In the genomic region with DNA sequence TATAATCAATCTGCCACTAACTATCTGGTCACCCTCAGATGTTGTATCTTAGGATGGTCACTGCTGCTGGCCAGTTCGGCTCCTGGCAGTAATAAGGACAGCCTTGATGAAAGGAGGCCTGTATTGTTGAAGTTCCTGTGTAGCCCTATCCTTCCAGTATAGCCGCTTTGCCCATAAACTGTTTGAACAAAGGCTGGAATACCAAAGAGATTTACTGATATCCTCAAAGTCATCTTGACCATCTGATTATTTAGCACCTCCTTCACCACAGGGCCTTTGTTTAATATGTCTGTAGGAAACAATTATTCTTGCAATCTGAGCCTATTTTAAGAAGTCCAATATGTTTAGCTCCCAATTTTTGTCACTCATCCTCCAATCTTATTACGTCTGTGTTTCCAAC, we compare ENCODE assay signal across 22 cellular contexts.
DNase-seq lines count a peak whose midpoint lies in the region; ATAC-seq, FAIRE-seq and TF ChIP-seq lines count a peak whose summit lies in the region.
"Had no signal": no experiment of that assay in that cellular context is flagged by ENCODE, and none has a peak within 500 bp of the region (broad histone marks: within the 10 kb centered on the region; RNA-seq: fewer than 3 reads in every experiment).

No MANE protein-coding gene starts in this region.

- in situ Hi-C loops in HAP-1 (cut with MboI; ENCODE audit: low sequenced_read_pairs), result no loop called here
- in situ Hi-C loops in GM12878 (cut with MboI), result no loop called here

- SMC1A ChIA-PET in GM12878 (lab: Charles Lee; ENCODE audit: uncharacterized antibody, unreplicated experiment), result interaction anchor here (1.4 kb wide), 1 partner anchor 23 kb away, joined by 4 read pairs; no protein-coding TSS in a partner anchor

- no peaks in the 10 kb centered on the region for H3K79me2 ChIP-seq in GM12878 (ENCODE audit: control insufficient read depth, insufficient read depth, low read length)

- H3K4me1 ChIP-seq in A549 (no peaks in the 10 kb centered on the region), HAP-1 (peaks cover 34% of the 10 kb centered on the region), GM12878 (ENCODE audit: control insufficient read depth, insufficient read depth, low read length) (no peaks in the 10 kb centered on the region)

- no peak overlapping the region for H3K9ac ChIP-seq in GM12878 (ENCODE audit: control insufficient read depth, insufficient read depth, low read length)

- no peak overlapping the region for H3K4me3 ChIP-seq in A549
- no peak overlapping the region for H3K4me3 ChIP-seq in HAP-1
- H3K4me3 ChIP-seq in GM12878, result no peak overlapping the region

- no peak overlapping the region for H3K4me2 ChIP-seq in A549
- H3K4me2 ChIP-seq in GM12878 (ENCODE audit: control insufficient read depth, insufficient read depth), result no peak overlapping the region

- no peak overlapping the region for H3K27ac ChIP-seq in A549
- no peak overlapping the region for H3K27ac ChIP-seq in GM12878 (ENCODE audit: control insufficient read depth, insufficient read depth)
- H3K27ac ChIP-seq: 22Rv1 had no signal

- H2AFZ ChIP-seq in GM12878 (ENCODE audit: control insufficient read depth, low read depth, low read length), result no peak overlapping the region

- FAIRE-seq in A549 (lab: Jason Lieb, UNC), result peak; percentile 56
- no peak for FAIRE-seq in GM12878 (lab: Jason Lieb, UNC)
- FAIRE-seq: A204.1, GM12892, GM19239 had no signal

- ATAC-seq in A549 (no peak), GM12878 (no peak), GM18868 (IDR thresholded peaks at IDR 0.05; ENCODE audit: unreplicated experiment) (no peak)
- ATAC-seq: HCT116 had no signal

- intact Hi-C loops in GM12878 (cut with micrococcal nuclease; ENCODE audit: unreplicated experiment), result no loop called here

- RAD21 ChIA-PET in GM12878 (lab: Charles Lee; ENCODE audit: unreplicated experiment), result interaction anchor here (0.6 kb wide), 1 partner anchor 150 kb away, joined by 3 read pairs; no protein-coding TSS in a partner anchor

- no peaks in the 10 kb centered on the region for H3K9me3 ChIP-seq in A549
- no peaks in the 10 kb centered on the region for H3K9me3 ChIP-seq in HAP-1
- no peaks in the 10 kb centered on the region for H3K9me3 ChIP-seq in GM12878 (replicated peaks; ENCODE audit: control insufficient read depth, insufficient read depth, low read length)

- TF ChIP-seq CTCF in A549 (IDR thresholded peaks at IDR 0.05) (no peak), GM12878 (IDR thresholded peaks at IDR 0.05 in 2 of 3, conservative IDR thresholded peaks at IDR 0.05 in 1 of 3; ENCODE audit: control insufficient read depth in 2 of 3, extremely low read depth in 1 of 3, insufficient read depth in 1 of 3, low read depth in 3 of 3, low read length in 3 of 3) (no peak)

- no peak for DNase-seq in A549 (ENCODE audit: low read depth in 1 of 2, low spot score in 1 of 2)
- DNase-seq in HAP-1 (ENCODE audit: low spot score in 2 of 2), result peak; percentile 16 to 59
- no peak for DNase-seq in GM12878 (ENCODE audit: low read depth, low spot score)
- no peak for DNase-seq in Ammon's horn (ENCODE audit: low spot score)
- DNase-seq in activated CD4-positive, alpha-beta T cell treated with anti-CD3 and anti-CD28 coated beads, Interleukin-2, amount 50 U/mL, for 48 hours, result no peak
- DNase-seq: ACHN; AML-193; C1 segment of cervical spinal cord; Calu3; CD4-positive, alpha-beta memory T cell; COR-L47; DMS53; DMS79 treated with DMSO at 0.1 percent for 48 hours; GF-D8; GOT3; H7 had no signal

- TF ChIP-seq POLR2A in A549 (IDR thresholded peaks at IDR 0.05; ENCODE audit: low read length), result no peak
- no peak for TF ChIP-seq POLR2A in GM12878 (IDR thresholded peaks at IDR 0.05; ENCODE audit: low read depth, low read length)

- no peaks in the 10 kb centered on the region for H3K27me3 ChIP-seq in HAP-1 (ENCODE audit: low read depth)
- H3K27me3 ChIP-seq in GM12878 (replicated peaks in 1 of 2; ENCODE audit: control insufficient read depth in 2 of 2, insufficient read depth in 2 of 2, low read length in 1 of 2), result no peaks in the 10 kb centered on the region

- BruUV-seq in GM12878 (replicated peaks; lab: Mats Ljungman, UMichigan), result TSS peak; percentile 4

- TF ChIP-seq EP300 in A549 (IDR thresholded peaks at IDR 0.05) (no peak), GM12878 (IDR thresholded peaks at IDR 0.05; ENCODE audit: borderline replicate concordance in 1 of 2, control insufficient read depth in 1 of 2, low read depth in 2 of 2, low read length in 2 of 2) (no peak)

- H4K20me1 ChIP-seq in GM12878 (ENCODE audit: control insufficient read depth, insufficient read depth), result no peaks in the 10 kb centered on the region

- CTCF ChIA-PET in A549 (lab: Yijun Ruan, JAX) (no interaction called here), GM12878 (lab: Yijun Ruan, JAX) (no interaction called here)

- POLR2A ChIA-PET in A549 (lab: Yijun Ruan, JAX) (no interaction called here), GM12878 (lab: Charles Lee) (no interaction called here)

- H3K36me3 ChIP-seq in HAP-1 (replicated peaks) (no peaks in the 10 kb centered on the region), GM12878 (ENCODE audit: control insufficient read depth in 2 of 2, insufficient read depth in 2 of 2, low read length in 1 of 2) (no peaks in the 10 kb centered on the region)

- no peak for TF ChIP-seq RAD21 in A549 (conservative IDR thresholded peaks at IDR 0.05 in 1 of 2, IDR thresholded peaks at IDR 0.05 in 1 of 2)
- no peak for TF ChIP-seq RAD21 in GM12878 (IDR thresholded peaks at IDR 0.05; ENCODE audit: insufficient read depth, low read depth, low read length)

- 84% methylated on average over 3 of the region's 3 CpGs for WGBS in A549 (ENCODE audit: missing lambda C conversion rate)
- 95% methylated on average over 3 of the region's 3 CpGs for WGBS in GM12878 (ENCODE audit: insufficient coverage, insufficient replicate concordance, low lambda C conversion rate, missing lambda C conversion rate)

TF ChIP-seq in A549, 52 proteins besides CTCF, POLR2A, EP300 and RAD21:
- TF ChIP-seq MAZ (IDR thresholded peaks at IDR 0.05; ENCODE audit: borderline replicate concordance, low read depth, low read length) (no peak), BHLHE40 (IDR thresholded peaks at IDR 0.05; ENCODE audit: low read depth, low read length) (no peak), GATA3 (IDR thresholded peaks at IDR 0.05; ENCODE audit: borderline replicate concordance) (no peak), NPAS2 (CRISPR knock-in tag; IDR thresholded peaks at IDR 0.05; ENCODE audit: borderline replicate concordance) (no peak), EHMT2 (IDR thresholded peaks at IDR 0.05; ENCODE audit: low read depth) (no peak)
- TF ChIP-seq, protein P1, sequence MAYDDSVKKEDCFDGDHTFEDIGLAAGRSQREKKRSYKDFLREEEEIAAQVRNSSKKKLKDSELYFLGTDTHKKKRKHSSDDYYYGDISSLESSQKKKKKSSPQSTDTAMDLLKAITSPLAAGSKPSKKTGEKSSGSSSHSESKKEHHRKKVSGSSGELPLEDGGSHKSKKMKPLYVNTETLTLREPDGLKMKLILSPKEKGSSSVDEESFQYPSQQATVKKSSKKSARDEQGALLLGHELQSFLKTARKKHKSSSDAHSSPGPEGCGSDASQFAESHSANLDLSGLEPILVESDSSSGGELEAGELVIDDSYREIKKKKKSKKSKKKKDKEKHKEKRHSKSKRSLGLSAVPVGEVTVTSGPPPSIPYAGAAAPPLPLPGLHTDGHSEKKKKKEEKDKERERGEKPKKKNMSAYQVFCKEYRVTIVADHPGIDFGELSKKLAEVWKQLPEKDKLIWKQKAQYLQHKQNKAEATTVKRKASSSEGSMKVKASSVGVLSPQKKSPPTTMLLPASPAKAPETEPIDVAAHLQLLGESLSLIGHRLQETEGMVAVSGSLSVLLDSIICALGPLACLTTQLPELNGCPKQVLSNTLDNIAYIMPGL (CRISPR knock-in tag; IDR thresholded peaks at IDR 0.05; ENCODE audit: borderline replicate concordance), result no peak

TF ChIP-seq in GM12878, 131 proteins besides CTCF, POLR2A, EP300 and RAD21 (continues in another document):
- TF ChIP-seq RCOR1 (conservative IDR thresholded peaks at IDR 0.05; ENCODE audit: low read depth, low read length) (no peak), TBL1XR1 (IDR thresholded peaks at IDR 0.05; ENCODE audit: low read depth, low read length) (no peak), SMAD1 (IDR thresholded peaks at IDR 0.05; ENCODE audit: low read depth, partially characterized antibody) (no peak), CHD1 (IDR thresholded peaks at IDR 0.05; ENCODE audit: low read depth, low read length) (no peak), MXI1 (IDR thresholded peaks at IDR 0.05; ENCODE audit: low read depth, low read length) (no peak), NFXL1 (IDR thresholded peaks at IDR 0.05; ENCODE audit: borderline replicate concordance) (no peak), BHLHE40 (IDR thresholded peaks at IDR 0.05; ENCODE audit: borderline replicate concordance in 1 of 2, low read depth in 2 of 2, low read length in 1 of 2) (no peak), RUNX3 (IDR thresholded peaks at IDR 0.05; ENCODE audit: low read length) (no peak), NRF1 (conservative IDR thresholded peaks at IDR 0.05; ENCODE audit: low read depth, low read length) (no peak), JUND (IDR thresholded peaks at IDR 0.05; ENCODE audit: low read depth, low read length) (no peak), ZNF24 (IDR thresholded peaks at IDR 0.05) (no peak)
- TF ChIP-seq, protein P2, sequence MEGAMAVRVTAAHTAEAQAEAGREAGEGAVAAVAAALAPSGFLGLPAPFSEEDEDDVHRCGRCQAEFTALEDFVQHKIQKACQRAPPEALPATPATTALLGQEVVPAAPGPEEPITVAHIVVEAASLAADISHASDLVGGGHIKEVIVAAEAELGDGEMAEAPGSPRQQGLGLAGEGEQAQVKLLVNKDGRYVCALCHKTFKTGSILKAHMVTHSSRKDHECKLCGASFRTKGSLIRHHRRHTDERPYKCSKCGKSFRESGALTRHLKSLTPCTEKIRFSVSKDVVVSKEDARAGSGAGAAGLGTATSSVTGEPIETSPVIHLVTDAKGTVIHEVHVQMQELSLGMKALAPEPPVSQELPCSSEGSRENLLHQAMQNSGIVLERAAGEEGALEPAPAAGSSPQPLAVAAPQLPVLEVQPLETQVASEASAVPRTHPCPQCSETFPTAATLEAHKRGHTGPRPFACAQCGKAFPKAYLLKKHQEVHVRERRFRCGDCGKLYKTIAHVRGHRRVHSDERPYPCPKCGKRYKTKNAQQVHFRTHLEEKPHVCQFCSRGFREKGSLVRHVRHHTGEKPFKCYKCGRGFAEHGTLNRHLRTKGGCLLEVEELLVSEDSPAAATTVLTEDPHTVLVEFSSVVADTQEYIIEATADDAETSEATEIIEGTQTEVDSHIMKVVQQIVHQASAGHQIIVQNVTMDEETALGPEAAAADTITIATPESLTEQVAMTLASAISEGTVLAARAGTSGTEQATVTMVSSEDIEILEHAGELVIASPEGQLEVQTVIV (IDR thresholded peaks at IDR 0.05; ENCODE audit: borderline replicate concordance, partially characterized antibody), result no peak

Comparison
In these comparisons a context has a peak if more than half of its experiments do, and no peak if none do; other contexts are left out.
1. DNase-seq: peak in HAP-1 (2 of 2); none in A549 (0 of 2), GM12878 (single experiment), Ammon's horn (single experiment) and activated CD4-positive, alpha-beta T cell treated with anti-CD3 and anti-CD28 coated beads, Interleukin-2, amount 50 U/mL, for 48 hours (0 of 2).